Comparison of ENCODE assay signal across 1 cellular context in the genomic region with DNA sequence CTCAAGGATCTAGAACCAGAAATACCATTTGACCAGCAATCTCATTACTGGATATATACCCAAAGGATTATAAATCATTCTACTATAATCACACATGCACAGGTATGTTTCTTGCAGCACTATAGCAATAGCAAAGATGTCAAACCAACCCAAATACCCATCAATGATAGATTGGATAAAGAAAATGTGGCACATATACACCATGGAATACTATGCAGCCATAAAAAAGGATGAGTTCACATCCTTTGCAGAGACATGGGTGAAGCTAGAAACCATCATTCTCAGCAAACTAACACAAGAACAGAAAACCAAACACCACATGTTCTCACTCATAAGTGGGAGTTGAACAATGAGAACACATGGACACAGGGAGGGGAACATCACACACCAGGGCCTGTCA. TPM values are rescaled to one million over a fixed set of nuclear protein-coding genes. Genes with fewer than 3 reads are reported as not detected.
"Had no signal": no experiment of that assay in that cellular context is flagged by ENCODE, and none has a peak within 500 bp of the region (broad histone marks: within the 10 kb centered on the region; RNA-seq: fewer than 3 reads in every experiment).

No MANE protein-coding gene starts in this region.

RNA-seq across cellular contexts. Expression of a gene that starts 33.2 kb away (rescaled TPM):
- polyA plus RNA-seq: naive thymus-derived CD4-positive, alpha-beta T cell had no signal
